11 cellular contexts compared by ENCODE assay signal in the genomic region with DNA sequence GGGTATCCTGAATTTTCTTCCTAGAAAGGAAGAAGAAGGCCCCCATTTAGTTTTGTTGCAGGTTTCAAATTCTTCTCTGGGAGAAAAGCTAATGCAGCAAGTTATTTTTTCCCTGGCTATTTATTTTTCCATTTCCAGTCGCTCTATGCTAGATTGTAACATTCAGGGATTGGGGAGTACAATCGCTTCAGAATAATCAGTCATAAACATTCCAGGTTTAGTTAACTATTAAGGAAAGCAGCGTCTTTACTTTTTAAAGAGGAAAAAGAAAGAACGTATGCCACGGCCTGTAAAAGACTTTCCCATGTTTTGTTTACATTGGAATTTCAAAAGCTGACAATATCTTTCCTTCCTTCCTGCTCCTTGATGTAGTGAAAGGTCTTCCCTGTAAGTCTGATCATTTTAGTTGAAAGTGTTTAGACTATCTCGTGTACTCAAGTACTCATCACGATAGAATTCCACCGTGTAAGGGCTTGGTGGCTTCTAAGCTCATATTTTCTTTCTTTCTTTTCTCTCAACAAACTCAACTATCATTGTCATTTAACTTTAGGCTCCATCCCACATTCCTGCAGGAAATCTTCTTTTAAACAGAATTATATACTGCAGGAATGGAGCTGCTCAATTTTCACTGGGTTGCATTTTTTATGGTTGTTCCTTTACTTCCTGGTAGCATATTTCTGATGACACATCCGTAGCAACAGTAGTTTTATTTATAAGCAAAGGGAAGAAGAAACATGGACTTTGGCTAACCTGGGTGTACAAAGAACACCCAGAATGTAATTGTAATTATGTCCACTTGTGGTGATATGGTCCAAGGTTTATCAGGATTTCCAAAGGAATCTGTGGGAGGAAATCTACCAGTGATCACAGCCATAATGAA.
DNase-seq lines count a peak whose midpoint lies in the region; ATAC-seq and TF ChIP-seq lines count a peak whose summit lies in the region.
"Had no signal": no experiment of that assay in that cellular context is flagged by ENCODE, and none has a peak within 500 bp of the region (broad histone marks: within the 10 kb centered on the region; RNA-seq: fewer than 3 reads in every experiment).

No MANE protein-coding gene starts in this region.

- H3K27ac ChIP-seq in heart left ventricle (peak overlapping the region in 8 of 12 donors; percentile 4 to 71 (median 34)), right atrium auricular region (peak overlapping the region in 1 of 2 donors; percentile 55), colonic mucosa (peak overlapping the region; percentile 74), right lobe of liver (peak overlapping the region in 2 of 3 donors; percentile 29 to 36)
- H3K27ac ChIP-seq in CD8-positive, alpha-beta T cell (ENCODE audit: low read depth, low read length): no peak overlapping the region

- TF ChIP-seq CTCF in heart left ventricle (IDR thresholded peaks at IDR 0.05): peak in 4 of 12 donors; percentile 9 to 28 (median 20)
- no peak for TF ChIP-seq CTCF in right atrium auricular region (IDR thresholded peaks at IDR 0.05)
- no peak for TF ChIP-seq CTCF in colonic mucosa (IDR thresholded peaks at IDR 0.05)
- TF ChIP-seq CTCF in right lobe of liver (IDR thresholded peaks at IDR 0.05): peak; percentile 18 to 43 (median 28)
- no peak for TF ChIP-seq CTCF in CD8-positive, alpha-beta T cell (IDR thresholded peaks at IDR 0.05)
- TF ChIP-seq CTCF in GM20000 (IDR thresholded peaks at IDR 0.05; ENCODE audit: extremely low read depth, missing control alignments): no peak

- POLR2A ChIA-PET in CD8-positive, alpha-beta T cell (lab: Charles Lee): no interaction called here

- peak overlapping the region in 2 of 12 donors; percentile 25 to 27 for H3K4me3 ChIP-seq in heart left ventricle
- peak overlapping the region in 1 of 2 donors; percentile 14 for H3K4me3 ChIP-seq in right atrium auricular region
- no peak overlapping the region for H3K4me3 ChIP-seq in colonic mucosa
- H3K4me3 ChIP-seq in right lobe of liver: no peak overlapping the region
- no peak overlapping the region for H3K4me3 ChIP-seq in CD8-positive, alpha-beta T cell (ENCODE audit: low read depth, low read length)
- H3K4me3 ChIP-seq: BLaER1 treated with 17β-estradiol and CSF1 and Interleukin-3, amounts not matched to agents 10 nM and 100 nM had no signal

- peak overlapping the region in 1 of 2 donors; percentile 22 for H3K9ac ChIP-seq in colonic mucosa (ENCODE audit: low read depth in 2 of 2, low read length in 2 of 2)
- H3K9ac ChIP-seq: BLaER1 treated with 17β-estradiol and CSF1 and Interleukin-3, amounts not matched to agents 10 nM and 100 nM had no signal

- CTCF ChIA-PET in CD8-positive, alpha-beta T cell (lab: Charles Lee): no interaction called here

- WGBS in heart left ventricle, 4 donors: 35 to 50% (median 39%) methylated on average over 9 of the region's 9 CpGs
- WGBS in right lobe of liver (ENCODE audit: insufficient coverage, low coverage, low lambda C conversion rate, missing lambda C conversion rate): 38% methylated on average over 9 of the region's 9 CpGs

- H3K9me3 ChIP-seq in heart left ventricle (no peaks in the 10 kb centered on the region), right atrium auricular region (no peaks in the 10 kb centered on the region), colonic mucosa (no peaks in the 10 kb centered on the region), right lobe of liver (no peaks in the 10 kb centered on the region)
- no peaks in the 10 kb centered on the region for H3K9me3 ChIP-seq in CD8-positive, alpha-beta T cell (ENCODE audit: low read length)

- ATAC-seq in heart left ventricle (peak in 2 of 4 donors; percentile 30 to 45), right lobe of liver (peak; percentile 66 to 93 (median 84))
- ATAC-seq in CD8-positive, alpha-beta T cell: no peak

- TF ChIP-seq POLR2A in heart left ventricle (IDR thresholded peaks at IDR 0.05) (no peak), right lobe of liver (IDR thresholded peaks at IDR 0.05) (no peak)

- H3K27ac Mint-ChIP-seq in CD8-positive, alpha-beta T cell: no peak overlapping the region

- H3K4me1 Mint-ChIP-seq in CD8-positive, alpha-beta T cell (ENCODE audit: low read depth): no peaks in the 10 kb centered on the region

- intact Hi-C loops in heart left ventricle (cut with DNase I): no loop called here
- intact Hi-C loops in colonic mucosa (cut with DNase I): loop anchor here (10.0 kb wide), 1 partner anchor 82 kb away; no protein-coding TSS in a partner anchor
- intact Hi-C loops in right lobe of liver (cut with DNase I): no loop called here
- intact Hi-C loops in CD8-positive, alpha-beta T cell (cut with DNase I, micrococcal nuclease): loop anchor here in 1 of 2 experiments (10.0 kb wide), 1 partner anchor 58 kb away; no protein-coding TSS in a partner anchor

- H3K27me3 ChIP-seq in heart left ventricle: no peaks in the 10 kb centered on the region
- no peaks in the 10 kb centered on the region for H3K27me3 ChIP-seq in right atrium auricular region
- H3K27me3 ChIP-seq in colonic mucosa: no peaks in the 10 kb centered on the region
- H3K27me3 ChIP-seq in right lobe of liver: no peaks in the 10 kb centered on the region
- H3K27me3 ChIP-seq in CD8-positive, alpha-beta T cell (ENCODE audit: insufficient read depth, low read length): no peaks in the 10 kb centered on the region
- H3K27me3 ChIP-seq: BLaER1 treated with 17β-estradiol and CSF1 and Interleukin-3, amounts not matched to agents 10 nM and 100 nM had no signal

- H3K4me3 Mint-ChIP-seq in CD8-positive, alpha-beta T cell: no peak overlapping the region

- no peaks in the 10 kb centered on the region for H3K36me3 ChIP-seq in heart left ventricle
- no peaks in the 10 kb centered on the region for H3K36me3 ChIP-seq in right atrium auricular region
- H3K36me3 ChIP-seq in colonic mucosa: no peaks in the 10 kb centered on the region
- no peaks in the 10 kb centered on the region for H3K36me3 ChIP-seq in right lobe of liver
- no peaks in the 10 kb centered on the region for H3K36me3 ChIP-seq in CD8-positive, alpha-beta T cell (ENCODE audit: insufficient read depth, low read length)
- H3K36me3 ChIP-seq: BLaER1 treated with 17β-estradiol and CSF1 and Interleukin-3, amounts not matched to agents 10 nM and 100 nM had no signal

- DNase-seq in heart left ventricle (no peak), right atrium auricular region (ENCODE audit: low spot score) (no peak), colonic mucosa (no peak), right lobe of liver (no peak), NCI-H2081 treated with DMSO at 0.1 percent for 48 hours (lab: John Stamatoyannopoulos, UW) (no peak), GM20000 (ENCODE audit: low spot score) (no peak)
- no peak for DNase-seq in CD8-positive, alpha-beta T cell
- DNase-seq in stimulated activated CD4-positive, alpha-beta T cell treated with anti-CD3 and anti-CD28 coated beads, Interleukin-2, amount 100 ng/mL, for 48 hours: no peak
- DNase-seq: activated CD8-positive, alpha-beta memory T cell treated with anti-CD3 and anti-CD28 coated beads for 24 hours; NCI-H82 had no signal

- H3K9me3 Mint-ChIP-seq in CD8-positive, alpha-beta T cell: peaks cover 2% of the 10 kb centered on the region

- no peaks in the 10 kb centered on the region for H3K27me3 Mint-ChIP-seq in CD8-positive, alpha-beta T cell (ENCODE audit: low read depth)

- H3K4me1 ChIP-seq in heart left ventricle (peaks cover 0 to 10% (median 0%) of the 10 kb centered on the region in 12 donors), right atrium auricular region (no peaks in the 10 kb centered on the region), colonic mucosa (peaks cover 11% of the 10 kb centered on the region), right lobe of liver (peaks cover 0 to 5% (median 0%) of the 10 kb centered on the region in 4 donors)
- no peaks in the 10 kb centered on the region for H3K4me1 ChIP-seq in CD8-positive, alpha-beta T cell (ENCODE audit: insufficient read depth, low read length)

- H3K36me3 Mint-ChIP-seq in CD8-positive, alpha-beta T cell: no peaks in the 10 kb centered on the region

Comparison
In these comparisons a context has a peak if more than half of its experiments do, and no peak if none do; other contexts are left out.
1. CTCF ChIP-seq: peak in right lobe of liver (4 of 4); none in right atrium auricular region (0 of 2), colonic mucosa (single experiment), CD8-positive, alpha-beta T cell (single experiment) and GM20000 (single experiment).